9 cellular contexts compared by ENCODE assay signal in the genomic region with DNA sequence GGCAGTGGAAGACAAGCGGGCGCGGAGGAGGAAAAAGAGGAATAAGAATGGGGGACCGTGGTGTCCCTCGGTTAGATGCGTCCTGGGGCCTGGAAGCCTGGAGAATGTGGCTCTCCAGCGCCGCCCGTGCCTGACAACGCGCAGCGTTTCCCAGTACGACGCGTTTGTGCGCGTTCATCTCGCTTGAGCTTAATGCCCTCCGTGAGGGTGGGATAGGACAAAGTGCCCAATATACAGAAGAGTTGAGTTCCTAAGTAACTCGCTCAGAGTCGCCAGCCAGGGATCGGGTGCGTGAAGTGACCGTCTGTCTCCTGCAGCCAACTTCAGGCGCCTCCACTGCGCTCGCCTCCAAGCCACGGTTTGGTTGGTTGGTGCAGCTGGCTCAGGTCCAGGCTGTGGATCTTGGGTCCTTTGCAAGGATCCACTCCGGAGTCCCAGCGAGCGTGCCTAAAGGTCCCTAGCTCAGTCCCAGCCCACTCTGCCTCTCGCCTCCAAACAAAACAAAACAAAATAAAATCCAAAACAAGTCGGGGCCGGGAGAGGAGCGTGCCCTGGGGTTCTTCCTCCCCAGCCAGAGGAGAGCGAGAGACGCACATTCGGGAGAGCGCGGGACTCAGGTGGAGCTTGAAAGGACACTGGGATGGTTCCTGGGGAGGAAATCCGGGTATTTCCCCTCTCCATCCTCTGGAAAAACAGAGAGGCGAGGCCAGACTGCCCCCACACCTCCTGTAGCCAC. TPM values are rescaled to one million over a fixed set of nuclear protein-coding genes. Genes with fewer than 3 reads are reported as not detected.
A peak's percentile ranks its signal among the peaks of the same experiment; 100 is the strongest.
DNase-seq lines count a peak whose midpoint lies in the region; TF ChIP-seq lines count a peak whose summit lies in the region.
"Had no signal": no experiment of that assay in that cellular context is flagged by ENCODE, and none has a peak within 500 bp of the region (broad histone marks: within the 10 kb centered on the region; RNA-seq: fewer than 3 reads in every experiment).

No MANE protein-coding gene starts in this region.

- H3K9me3 Mint-ChIP-seq in progenitor cell of endocrine pancreas (ENCODE audit: low read depth) = no peaks in the 10 kb centered on the region

- peak overlapping the region; percentile 70 for H3K27ac Mint-ChIP-seq in progenitor cell of endocrine pancreas

- H3K4me3 Mint-ChIP-seq in progenitor cell of endocrine pancreas (ENCODE audit: low read depth) = peak overlapping the region; percentile 53

- H3K27me3 Mint-ChIP-seq in progenitor cell of endocrine pancreas = peaks cover 56% of the 10 kb centered on the region

- DNase-seq in NCI-H2227 (lab: John Stamatoyannopoulos, UW; ENCODE audit: unreplicated experiment) (peak; percentile 52), NCI-H2227 treated with DMSO at 0.1 percent for 48 hours (lab: John Stamatoyannopoulos, UW) (no peak), NCI-H146 (lab: John Stamatoyannopoulos, UW) (peak; percentile 41), dermis blood vessel endothelial cell (peak; percentile 55), progenitor cell of endocrine pancreas (ENCODE audit: low spot score, unreplicated experiment) (no peak), NCI-H2196 (lab: John Stamatoyannopoulos, UW; ENCODE audit: unreplicated experiment) (no peak), midbrain (lab: John Stamatoyannopoulos, UW) (no peak)
- DNase-seq in activated effector memory CD4-positive, alpha-beta T cell treated with anti-CD3 and anti-CD28 coated beads, Interleukin-2, amount 50 U/mL, for 16 hours = no peak

- no peaks in the 10 kb centered on the region for H3K36me3 Mint-ChIP-seq in progenitor cell of endocrine pancreas (ENCODE audit: insufficient read depth)

- H3K4me1 Mint-ChIP-seq in progenitor cell of endocrine pancreas (ENCODE audit: low read depth) = peaks cover 28% of the 10 kb centered on the region

- peak; percentile 41 for TF ChIP-seq CTCF in progenitor cell of endocrine pancreas (IDR thresholded peaks at IDR 0.05; ENCODE audit: unreplicated experiment)

RNA-seq across cellular contexts. Expression of gene GALR2, which starts 1.0 kb away (rescaled TPM):
- total RNA-seq in dermis blood vessel endothelial cell = 0.19 TPM in 1 of 2 replicates, not detected in the other
- 1.0 and 1.1 TPM in 2 replicates for total RNA-seq in progenitor cell of endocrine pancreas

RNA-seq across cellular contexts. Expression of gene SRP68, which starts 3.2 kb away (rescaled TPM):
- total RNA-seq in dermis blood vessel endothelial cell = 28.2 and 60.7 TPM in 2 replicates
- total RNA-seq in progenitor cell of endocrine pancreas = 74.9 and 79.4 TPM in 2 replicates

RNA-seq across cellular contexts. Expression of gene ZACN, which starts 3.5 kb away (rescaled TPM):
- total RNA-seq in dermis blood vessel endothelial cell (not detected in 2 replicates), progenitor cell of endocrine pancreas (0.36 and 0.96 TPM in 2 replicates)
- total RNA-seq: gastrocnemius medialis had no signal

RNA-seq across cellular contexts. Expression of gene EXOC7, which starts 28.1 kb away (rescaled TPM):
- total RNA-seq in dermis blood vessel endothelial cell (102 and 114 TPM in 2 replicates), progenitor cell of endocrine pancreas (354 and 364 TPM in 2 replicates)

RNA-seq across cellular contexts. Expression of gene EVPL, which starts 48.4 kb away (rescaled TPM):
- total RNA-seq in dermis blood vessel endothelial cell = under 0.01 and 0.05 TPM in 2 replicates
- total RNA-seq in progenitor cell of endocrine pancreas = 0.05 TPM in 1 of 2 replicates, not detected in the other

Comparison
In these comparisons a context has a peak if more than half of its experiments do, and no peak if none do; other contexts are left out.
1. DNase-seq: peak in NCI-H2227 (single experiment), NCI-H146 (single experiment) and dermis blood vessel endothelial cell (single experiment); none in NCI-H2227 treated with DMSO at 0.1 percent for 48 hours (single experiment), progenitor cell of endocrine pancreas (single experiment), NCI-H2196 (single experiment), midbrain (single experiment) and activated effector memory CD4-positive, alpha-beta T cell treated with anti-CD3 and anti-CD28 coated beads, Interleukin-2, amount 50 U/mL, for 16 hours (single experiment).